In the genomic region with DNA sequence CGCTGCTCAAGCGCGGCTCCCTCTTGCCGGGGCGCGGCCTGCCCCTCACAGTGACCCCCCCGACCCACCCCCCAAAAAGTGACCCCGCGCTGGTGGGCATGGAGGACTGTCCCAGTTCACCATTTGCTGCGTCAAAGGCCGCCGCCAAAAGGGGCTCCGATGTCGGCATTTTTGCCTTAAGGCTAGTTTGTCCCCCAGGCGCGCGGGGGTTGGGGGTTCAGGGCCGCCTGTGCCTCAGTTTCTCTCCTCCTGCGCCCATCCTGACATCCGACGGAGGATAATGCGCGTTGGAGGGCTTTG, we compare ENCODE assay signal across 10 cellular contexts. TPM values are rescaled to one million over a fixed set of nuclear protein-coding genes. Genes with fewer than 3 reads are reported as not detected.
DNase-seq lines count a peak whose midpoint lies in the region; ATAC-seq and TF ChIP-seq lines count a peak whose summit lies in the region.
"Had no signal": no experiment of that assay in that cellular context is flagged by ENCODE, and none has a peak within 500 bp of the region (broad histone marks: within the 10 kb centered on the region; RNA-seq: fewer than 3 reads in every experiment).

No MANE protein-coding gene starts in this region.

- CTCF ChIA-PET in PC-3 (lab: Charles Lee): no interaction called here

- peak overlapping the region; percentile 81 for H3K27ac ChIP-seq in PC-3 (ENCODE audit: low read length)
- peak overlapping the region in 58 of 59 donors; percentile 88 to 100 (median 99) for H3K27ac ChIP-seq in dorsolateral prefrontal cortex
- peak overlapping the region; percentile 98 for H3K27ac ChIP-seq in osteoblast (ENCODE audit: low read depth, low read length)

- H4K20me1 ChIP-seq in PC-3 (ENCODE audit: low read length) (no peaks in the 10 kb centered on the region), osteoblast (ENCODE audit: insufficient read depth, low read length) (peaks cover 28% of the 10 kb centered on the region)

- H3K4me1 ChIP-seq in PC-3 (ENCODE audit: insufficient read depth, low read length) (peaks cover 42% of the 10 kb centered on the region), osteoblast (ENCODE audit: insufficient read depth, low read length) (peaks cover 50% of the 10 kb centered on the region)

- no peaks in the 10 kb centered on the region for H3K27me3 ChIP-seq in PC-3 (ENCODE audit: low read length)
- no peaks in the 10 kb centered on the region for H3K27me3 ChIP-seq in dorsolateral prefrontal cortex
- H3K27me3 ChIP-seq in osteoblast (ENCODE audit: insufficient read depth, low read length): no peaks in the 10 kb centered on the region

- peak overlapping the region; percentile 85 for H2AFZ ChIP-seq in PC-3 (ENCODE audit: low read length)
- no peak overlapping the region for H2AFZ ChIP-seq in osteoblast (ENCODE audit: low read length)

- TF ChIP-seq CTCF in AG09309 (IDR thresholded peaks at IDR 0.05; ENCODE audit: control insufficient read depth, insufficient read depth, low read depth, low read length, missing control alignments) (no peak), PC-3 (conservative IDR thresholded peaks at IDR 0.05; ENCODE audit: low read depth, low read length) (no peak), dorsolateral prefrontal cortex (IDR thresholded peaks at IDR 0.05 in 54 of 56, conservative IDR thresholded peaks at IDR 0.05 in 2 of 56; ENCODE audit: low read depth in 1 of 56, partially characterized antibody in 56 of 56) (no peak), osteoblast (IDR thresholded peaks at IDR 0.05; ENCODE audit: extremely low read depth, low read depth, low read length) (no peak)

- DNase-seq in AG09309 (ENCODE audit: low read depth) (no peak), PC-3 (no peak), dorsolateral prefrontal cortex (no peak), osteoblast (ENCODE audit: insufficient read length, low spot score, missing footprints) (no peak), RPMI8226 (no peak), left colon (no peak), erythroblast (lab: John Stamatoyannopoulos, UW) (no peak)
- DNase-seq: NCI-H446 had no signal

- no peaks in the 10 kb centered on the region for H3K9me2 ChIP-seq in PC-3 (replicated peaks; ENCODE audit: low read length)

- no peaks in the 10 kb centered on the region for H3F3A ChIP-seq in PC-3 (ENCODE audit: low read length, unreplicated experiment)

- peak overlapping the region; percentile 92 for H3K4me2 ChIP-seq in PC-3 (ENCODE audit: low read length)
- peak overlapping the region; percentile 93 for H3K4me2 ChIP-seq in osteoblast (ENCODE audit: insufficient read depth, low read length)

- H3K79me2 ChIP-seq in PC-3 (ENCODE audit: low read length): peaks cover 80% of the 10 kb centered on the region
- peaks cover 99% of the 10 kb centered on the region for H3K79me2 ChIP-seq in osteoblast (ENCODE audit: insufficient read depth, low read length)

- no TSS peak for BruUV-seq in PC-3 (replicated peaks; lab: Mats Ljungman, UMichigan)

- 0 out of 2 replicates have a peak, but pooled peaks cover 4% of the 10 kb centered on the region for H3K36me3 ChIP-seq in PC-3 (ENCODE audit: low read depth, low read length)
- peaks cover 5% of the 10 kb centered on the region for H3K36me3 ChIP-seq in osteoblast (ENCODE audit: insufficient read depth, low read length)

- intact Hi-C loops in PC-3 (cut with micrococcal nuclease): no loop called here
- intact Hi-C loops in dorsolateral prefrontal cortex (cut with DNase I): no loop called here
- intact Hi-C loops in left colon (cut with DNase I, micrococcal nuclease): no loop called here

- no peaks in the 10 kb centered on the region for H3K9me3 ChIP-seq in PC-3 (ENCODE audit: low read length)
- H3K9me3 ChIP-seq in osteoblast (ENCODE audit: low read depth, low read length): no peaks in the 10 kb centered on the region

- no peak for TF ChIP-seq POLR2A in erythroblast (IDR thresholded peaks at IDR 0.05; ENCODE audit: low read length)

- ATAC-seq in PC-3 (no peak), GM21423 (IDR thresholded peaks at IDR 0.05; ENCODE audit: unreplicated experiment) (no peak), left colon (no peak)

- H3K4me3 ChIP-seq in AG09309 (ENCODE audit: control insufficient read depth, low read depth, low read length) (peak overlapping the region; percentile 58), PC-3 (ENCODE audit: low read length) (peak overlapping the region; percentile 75), dorsolateral prefrontal cortex (peak overlapping the region in 45 of 59 donors; percentile 1 to 75 (median 56)), osteoblast (ENCODE audit: insufficient read depth, low read length) (peak overlapping the region; percentile 74)

- peak overlapping the region; percentile 86 for H3K9ac ChIP-seq in PC-3 (ENCODE audit: low read length)

- POLR2A ChIA-PET in PC-3 (lab: Charles Lee; ENCODE audit: unreplicated experiment): no interaction called here

RNA-seq across cellular contexts. Expression of a gene that starts 17.1 kb away (rescaled TPM):
- total RNA-seq in PC-3 (2014; rRNA removed) (43.3 and 75.8 TPM in 2 replicates), dorsolateral prefrontal cortex (100 to 1,000 TPM; 219 to 402 (median 309) TPM), osteoblast (114 and 122 TPM in 2 replicates), left colon (10 to 100 TPM; 49.8 to 61.7 TPM)

RNA-seq across cellular contexts. Expression of a gene that starts 43.0 kb away (rescaled TPM):
- total RNA-seq in PC-3 (2014; rRNA removed) (0.55 and 1.1 TPM in 2 replicates), dorsolateral prefrontal cortex (1 to 10 TPM in 1 of 120 experiments, under 1 TPM in 49, not detected in 70; 0.14 to 1.1 (median 0.35) TPM), osteoblast (not detected in 2 replicates), left colon (under 1 TPM; 0.18 to 0.50 TPM)
- total RNA-seq: Daoy had no signal

RNA-seq across cellular contexts. Expression of a gene that starts 55.3 kb away (rescaled TPM):
- total RNA-seq in PC-3 (2014; rRNA removed): 219 and 352 TPM in 2 replicates
- 10 to 100 TPM; 11.9 to 33.8 (median 19.3) TPM for total RNA-seq in dorsolateral prefrontal cortex
- total RNA-seq in osteoblast: 15.2 and 16.8 TPM in 2 replicates
- total RNA-seq in left colon: 10 to 100 TPM; 13.1 to 17.5 TPM
